ENCODE assay signal across 9 cellular contexts in the genomic region with DNA sequence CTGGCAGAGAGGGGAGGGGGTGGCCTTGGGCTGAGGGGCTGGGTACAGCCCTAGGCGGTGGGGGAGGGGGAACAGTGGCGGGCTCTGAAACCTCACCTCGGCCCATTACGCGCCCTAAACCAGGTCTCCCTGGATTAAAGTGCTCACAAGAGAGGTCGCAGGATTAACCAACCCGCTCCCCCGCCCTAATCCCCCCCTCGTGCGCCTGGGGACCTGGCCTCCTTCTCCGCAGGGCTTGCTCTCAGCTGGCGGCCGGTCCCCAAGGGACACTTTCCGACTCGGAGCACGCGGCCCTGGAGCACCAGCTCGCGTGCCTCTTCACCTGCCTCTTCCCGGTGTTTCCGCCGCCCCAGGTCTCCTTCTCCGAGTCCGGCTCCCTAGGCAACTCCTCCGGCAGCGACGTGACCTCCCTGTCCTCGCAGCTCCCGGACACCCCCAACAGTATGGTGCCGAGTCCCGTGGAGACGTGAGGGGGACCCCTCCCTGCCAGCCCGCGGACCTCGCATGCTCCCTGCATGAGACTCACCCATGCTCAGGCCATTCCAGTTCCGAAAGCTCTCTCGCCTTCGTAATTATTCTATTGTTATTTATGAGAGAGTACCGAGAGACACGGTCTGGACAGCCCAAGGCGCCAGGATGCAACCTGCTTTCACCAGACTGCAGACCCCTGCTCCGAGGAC. TPM values are rescaled to one million over a fixed set of nuclear protein-coding genes. Genes with fewer than 3 reads are reported as not detected.
DNase-seq lines count a peak whose midpoint lies in the region; ATAC-seq and TF ChIP-seq lines count a peak whose summit lies in the region.
"Had no signal": no experiment of that assay in that cellular context is flagged by ENCODE, and none has a peak within 500 bp of the region (broad histone marks: within the 10 kb centered on the region; RNA-seq: fewer than 3 reads in every experiment).

No MANE protein-coding gene starts in this region.

- no peak for ATAC-seq in GM18870 (IDR thresholded peaks at IDR 0.05; ENCODE audit: unreplicated experiment)

- in situ Hi-C loops in G401 (cut with HindIII; ENCODE audit: low sequenced_read_pairs) = no loop called here

- peaks cover 21% of the 10 kb centered on the region for H3K4me1 Mint-ChIP-seq in progenitor cell of endocrine pancreas (ENCODE audit: low read depth)

- no peaks in the 10 kb centered on the region for H3K36me3 ChIP-seq in effector memory CD4-positive, alpha-beta T cell (ENCODE audit: control insufficient read depth, insufficient read depth, low read length)

- peak overlapping the region; percentile 4 for H3K4me3 ChIP-seq in effector memory CD4-positive, alpha-beta T cell (ENCODE audit: insufficient read depth, low read depth, low read length, poor library complexity, severe bottlenecking)

- H3K4me3 Mint-ChIP-seq in progenitor cell of endocrine pancreas (ENCODE audit: low read depth) = peak overlapping the region; percentile 34

- H3K27me3 Mint-ChIP-seq in progenitor cell of endocrine pancreas = peaks cover 87% of the 10 kb centered on the region

- H3K9me3 Mint-ChIP-seq in progenitor cell of endocrine pancreas (ENCODE audit: low read depth) = no peaks in the 10 kb centered on the region

- H3K27ac Mint-ChIP-seq in progenitor cell of endocrine pancreas = peak overlapping the region; percentile 45

- DNase-seq in G401 (ENCODE audit: low spot score) (peak; percentile 24), NCI-H526 (lab: John Stamatoyannopoulos, UW) (peak; percentile 44 to 89), progenitor cell of endocrine pancreas (ENCODE audit: low spot score, unreplicated experiment) (no peak), A172 (ENCODE audit: low spot score) (no peak), NCI-H524 treated with DMSO at 0.1 percent for 48 hours (lab: John Stamatoyannopoulos, UW) (no peak), GOT3 (lab: John Stamatoyannopoulos, UW) (no peak)
- DNase-seq in effector memory CD4-positive, alpha-beta T cell = no peak
- DNase-seq: hypothalamus had no signal

- no peaks in the 10 kb centered on the region for H3K9me3 ChIP-seq in effector memory CD4-positive, alpha-beta T cell (ENCODE audit: control insufficient read depth, low read length)

- H3K27me3 ChIP-seq in effector memory CD4-positive, alpha-beta T cell (replicated peaks; ENCODE audit: control insufficient read depth, insufficient read depth, low read length, poor library complexity, severe bottlenecking) = peaks cover 96% of the 10 kb centered on the region

- H3K27ac ChIP-seq in effector memory CD4-positive, alpha-beta T cell (ENCODE audit: insufficient read depth, low read length, poor library complexity, severe bottlenecking) = no peak overlapping the region

- TF ChIP-seq CTCF in progenitor cell of endocrine pancreas (IDR thresholded peaks at IDR 0.05; ENCODE audit: unreplicated experiment) = no peak

- H3K4me1 ChIP-seq in effector memory CD4-positive, alpha-beta T cell (ENCODE audit: control insufficient read depth, insufficient read depth, low read length, poor library complexity, severe bottlenecking) = peaks cover 66% of the 10 kb centered on the region

- H3K36me3 Mint-ChIP-seq in progenitor cell of endocrine pancreas (ENCODE audit: insufficient read depth) = no peaks in the 10 kb centered on the region

RNA-seq across cellular contexts. Expression of a gene that starts 4.9 kb away (rescaled TPM):
- 0.44 TPM in 1 of 2 replicates, not detected in the other for total RNA-seq in G401 (2014; rRNA removed; shearing (Covaris generic))
- 0.36 and 0.38 TPM in 2 replicates for total RNA-seq in progenitor cell of endocrine pancreas
- total RNA-seq in A172 (2014; rRNA removed; shearing (Covaris generic)) = 1.7 and 2.9 TPM in 2 replicates

RNA-seq across cellular contexts. Expression of a gene that starts 30.2 kb away (rescaled TPM):
- total RNA-seq in G401 (2014; rRNA removed; shearing (Covaris generic)) = 234 and 273 TPM in 2 replicates
- total RNA-seq in progenitor cell of endocrine pancreas = 105 and 107 TPM in 2 replicates
- total RNA-seq in A172 (2014; rRNA removed; shearing (Covaris generic)) = 163 and 223 TPM in 2 replicates

Comparison
In these comparisons a context has a peak if more than half of its experiments do, and no peak if none do; other contexts are left out.
1. DNase-seq: peak in G401 (single experiment) and NCI-H526 (2 of 2); none in effector memory CD4-positive, alpha-beta T cell (0 of 3), progenitor cell of endocrine pancreas (single experiment), A172 (single experiment), NCI-H524 treated with DMSO at 0.1 percent for 48 hours (single experiment) and GOT3 (single experiment).